In the genomic region with DNA sequence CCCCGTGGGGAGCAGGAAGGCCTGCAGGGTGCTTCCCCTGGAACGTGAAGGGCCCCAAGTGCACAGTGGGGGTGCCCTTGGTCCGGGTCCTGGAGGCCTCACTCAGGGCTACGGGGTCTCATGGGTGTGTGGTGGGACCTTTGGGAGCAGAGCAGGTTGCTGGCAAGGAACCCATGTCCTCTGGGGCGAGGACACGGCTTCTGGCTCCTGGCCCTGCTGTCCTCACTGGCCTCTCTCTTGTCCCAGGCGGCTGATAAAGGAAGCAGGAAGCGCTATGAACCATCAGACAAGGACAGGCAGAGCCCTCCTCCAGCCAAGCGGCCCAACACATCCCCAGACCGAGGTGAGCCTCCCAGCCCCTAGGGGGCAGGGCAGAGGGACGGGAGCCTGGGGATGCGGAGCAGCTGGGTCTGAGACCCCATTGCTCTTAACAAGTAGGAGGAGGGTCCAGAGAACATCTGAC, we compare ENCODE assay signal across 1 cellular context.
TF ChIP-seq lines count a peak whose summit lies in the region.

No MANE protein-coding gene starts in this region.

TF ChIP-seq in K562, 482 proteins besides CTCF, POLR2A, EP300 and RAD21 (continued from another document and continues in another):
- no peak for TF ChIP-seq EGR1 (conservative IDR thresholded peaks at IDR 0.05)
- TF ChIP-seq MIER1 (IDR thresholded peaks at IDR 0.05; ENCODE audit: low read depth) = no peak
- TF ChIP-seq RNF2 (IDR thresholded peaks at IDR 0.05) = no peak
- TF ChIP-seq ZKSCAN1 (IDR thresholded peaks at IDR 0.05; ENCODE audit: low read depth, low read length) = peak; percentile 43; the same call in 1 of the 2 replicates
- no peak; the same call in 1 of the 2 replicates for TF ChIP-seq EP400 (IDR thresholded peaks at IDR 0.05)
- no peak for TF ChIP-seq ARHGAP35 (IDR thresholded peaks at IDR 0.05; ENCODE audit: partially characterized antibody)
- no peak for TF ChIP-seq ZNF165 (CRISPR knock-in tag; IDR thresholded peaks at IDR 0.05; ENCODE audit: borderline replicate concordance)
- no peak for TF ChIP-seq RBM14 (IDR thresholded peaks at IDR 0.05; ENCODE audit: borderline replicate concordance, insufficient read depth, low read depth, low read length)
- TF ChIP-seq E2F1 (CRISPR knock-in tag; IDR thresholded peaks at IDR 0.05) = 0 out of 2 replicates have a peak, but pooled peaks have one; percentile 2
- no peak for TF ChIP-seq SIX5 (IDR thresholded peaks at IDR 0.05; ENCODE audit: borderline replicate concordance in 1 of 2, insufficient read depth in 1 of 2, low read depth in 1 of 2, low read length in 2 of 2)
- no peak for TF ChIP-seq ZNF431 (CRISPR knock-in tag; IDR thresholded peaks at IDR 0.05)
- TF ChIP-seq ZNF740 (CRISPR knock-in tag; IDR thresholded peaks at IDR 0.05) = peak; percentile 71
- no peak for TF ChIP-seq ZNF740 (tag; IDR thresholded peaks at IDR 0.05)
- TF ChIP-seq SAP30 (IDR thresholded peaks at IDR 0.05; ENCODE audit: borderline replicate concordance, insufficient read depth, low read depth, low read length, poor library complexity, severe bottlenecking) = no peak
- peak; percentile 85 for TF ChIP-seq XRCC5 (IDR thresholded peaks at IDR 0.05; ENCODE audit: low read depth, low read length)
- peak in 1 of 3 experiments; percentile 30 for TF ChIP-seq YY1 (IDR thresholded peaks at IDR 0.05; ENCODE audit: borderline replicate concordance in 1 of 3, control insufficient read depth in 1 of 3, extremely low read depth in 1 of 3, insufficient read depth in 3 of 3, insufficient read length in 1 of 3, insufficient replicate concordance in 2 of 3, low read depth in 1 of 3, low read length in 2 of 3)
- peak; percentile 24 for TF ChIP-seq RBM22 (IDR thresholded peaks at IDR 0.05; ENCODE audit: low read depth, low read length, poor library complexity, severe bottlenecking)
- TF ChIP-seq, protein P1, sequence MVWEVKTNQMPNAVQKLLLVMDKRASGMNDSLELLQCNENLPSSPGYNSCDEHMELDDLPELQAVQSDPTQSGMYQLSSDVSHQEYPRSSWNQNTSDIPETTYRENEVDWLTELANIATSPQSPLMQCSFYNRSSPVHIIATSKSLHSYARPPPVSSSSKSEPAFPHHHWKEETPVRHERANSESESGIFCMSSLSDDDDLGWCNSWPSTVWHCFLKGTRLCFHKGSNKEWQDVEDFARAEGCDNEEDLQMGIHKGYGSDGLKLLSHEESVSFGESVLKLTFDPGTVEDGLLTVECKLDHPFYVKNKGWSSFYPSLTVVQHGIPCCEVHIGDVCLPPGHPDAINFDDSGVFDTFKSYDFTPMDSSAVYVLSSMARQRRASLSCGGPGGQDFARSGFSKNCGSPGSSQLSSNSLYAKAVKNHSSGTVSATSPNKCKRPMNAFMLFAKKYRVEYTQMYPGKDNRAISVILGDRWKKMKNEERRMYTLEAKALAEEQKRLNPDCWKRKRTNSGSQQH (CRISPR knock-in tag; IDR thresholded peaks at IDR 0.05) = no peak
- 0 out of 2 replicates have a peak, but pooled peaks have one; percentile 45 for TF ChIP-seq ZNF511 (CRISPR knock-in tag; IDR thresholded peaks at IDR 0.05)
- TF ChIP-seq HOXB6 (CRISPR knock-in tag; IDR thresholded peaks at IDR 0.05; ENCODE audit: borderline replicate concordance) = no peak
- no peak for TF ChIP-seq ZNF699 (CRISPR knock-in tag; IDR thresholded peaks at IDR 0.05; ENCODE audit: insufficient replicate concordance)
- peak in 1 of 2 experiments; percentile 49; a peak in 1 of 4 replicates for TF ChIP-seq TBL1XR1 (IDR thresholded peaks at IDR 0.05; ENCODE audit: low read length in 2 of 2)
- no peak for TF ChIP-seq ZNF584 (CRISPR knock-in tag; IDR thresholded peaks at IDR 0.05; ENCODE audit: low read depth)
- TF ChIP-seq ILF3 (IDR thresholded peaks at IDR 0.05; ENCODE audit: borderline replicate concordance) = no peak
- TF ChIP-seq FOSL1 (tag; conservative IDR thresholded peaks at IDR 0.05) = no peak
- TF ChIP-seq PURB (CRISPR knock-in tag; IDR thresholded peaks at IDR 0.05; ENCODE audit: low read depth) = no peak
- TF ChIP-seq, protein P2, sequence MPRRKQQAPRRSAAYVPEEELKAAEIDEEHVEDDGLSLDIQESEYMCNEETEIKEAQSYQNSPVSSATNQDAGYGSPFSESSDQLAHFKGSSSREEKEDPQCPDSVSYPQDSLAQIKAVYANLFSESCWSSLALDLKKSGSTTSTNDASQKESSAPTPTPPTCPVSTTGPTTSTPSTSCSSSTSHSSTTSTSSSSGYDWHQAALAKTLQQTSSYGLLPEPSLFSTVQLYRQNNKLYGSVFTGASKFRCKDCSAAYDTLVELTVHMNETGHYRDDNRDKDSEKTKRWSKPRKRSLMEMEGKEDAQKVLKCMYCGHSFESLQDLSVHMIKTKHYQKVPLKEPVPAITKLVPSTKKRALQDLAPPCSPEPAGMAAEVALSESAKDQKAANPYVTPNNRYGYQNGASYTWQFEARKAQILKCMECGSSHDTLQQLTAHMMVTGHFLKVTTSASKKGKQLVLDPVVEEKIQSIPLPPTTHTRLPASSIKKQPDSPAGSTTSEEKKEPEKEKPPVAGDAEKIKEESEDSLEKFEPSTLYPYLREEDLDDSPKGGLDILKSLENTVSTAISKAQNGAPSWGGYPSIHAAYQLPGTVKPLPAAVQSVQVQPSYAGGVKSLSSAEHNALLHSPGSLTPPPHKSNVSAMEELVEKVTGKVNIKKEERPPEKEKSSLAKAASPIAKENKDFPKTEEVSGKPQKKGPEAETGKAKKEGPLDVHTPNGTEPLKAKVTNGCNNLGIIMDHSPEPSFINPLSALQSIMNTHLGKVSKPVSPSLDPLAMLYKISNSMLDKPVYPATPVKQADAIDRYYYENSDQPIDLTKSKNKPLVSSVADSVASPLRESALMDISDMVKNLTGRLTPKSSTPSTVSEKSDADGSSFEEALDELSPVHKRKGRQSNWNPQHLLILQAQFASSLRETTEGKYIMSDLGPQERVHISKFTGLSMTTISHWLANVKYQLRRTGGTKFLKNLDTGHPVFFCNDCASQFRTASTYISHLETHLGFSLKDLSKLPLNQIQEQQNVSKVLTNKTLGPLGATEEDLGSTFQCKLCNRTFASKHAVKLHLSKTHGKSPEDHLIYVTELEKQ (CRISPR knock-in tag; IDR thresholded peaks at IDR 0.05) = no peak
- TF ChIP-seq ARNT (IDR thresholded peaks at IDR 0.05) = 0 out of 4 replicates have a peak, but pooled peaks of 1 of the 2 experiments have one; percentile 25
- TF ChIP-seq ATF4 (CRISPR knock-in tag; IDR thresholded peaks at IDR 0.05) = no peak
- TF ChIP-seq RBM39 (optimal IDR thresholded peaks at IDR 0.05; ENCODE audit: low read depth, low read length) = no peak
- TF ChIP-seq PHF8 (IDR thresholded peaks at IDR 0.05; ENCODE audit: borderline replicate concordance, low read length) = peak; percentile 35; the same call in 1 of the 2 replicates
- TF ChIP-seq OTX1 (CRISPR knock-in tag; IDR thresholded peaks at IDR 0.05) = no peak
- TF ChIP-seq E2F4 (CRISPR knock-in tag; IDR thresholded peaks at IDR 0.05; ENCODE audit: low read depth) = no peak
- TF ChIP-seq, protein P3, sequence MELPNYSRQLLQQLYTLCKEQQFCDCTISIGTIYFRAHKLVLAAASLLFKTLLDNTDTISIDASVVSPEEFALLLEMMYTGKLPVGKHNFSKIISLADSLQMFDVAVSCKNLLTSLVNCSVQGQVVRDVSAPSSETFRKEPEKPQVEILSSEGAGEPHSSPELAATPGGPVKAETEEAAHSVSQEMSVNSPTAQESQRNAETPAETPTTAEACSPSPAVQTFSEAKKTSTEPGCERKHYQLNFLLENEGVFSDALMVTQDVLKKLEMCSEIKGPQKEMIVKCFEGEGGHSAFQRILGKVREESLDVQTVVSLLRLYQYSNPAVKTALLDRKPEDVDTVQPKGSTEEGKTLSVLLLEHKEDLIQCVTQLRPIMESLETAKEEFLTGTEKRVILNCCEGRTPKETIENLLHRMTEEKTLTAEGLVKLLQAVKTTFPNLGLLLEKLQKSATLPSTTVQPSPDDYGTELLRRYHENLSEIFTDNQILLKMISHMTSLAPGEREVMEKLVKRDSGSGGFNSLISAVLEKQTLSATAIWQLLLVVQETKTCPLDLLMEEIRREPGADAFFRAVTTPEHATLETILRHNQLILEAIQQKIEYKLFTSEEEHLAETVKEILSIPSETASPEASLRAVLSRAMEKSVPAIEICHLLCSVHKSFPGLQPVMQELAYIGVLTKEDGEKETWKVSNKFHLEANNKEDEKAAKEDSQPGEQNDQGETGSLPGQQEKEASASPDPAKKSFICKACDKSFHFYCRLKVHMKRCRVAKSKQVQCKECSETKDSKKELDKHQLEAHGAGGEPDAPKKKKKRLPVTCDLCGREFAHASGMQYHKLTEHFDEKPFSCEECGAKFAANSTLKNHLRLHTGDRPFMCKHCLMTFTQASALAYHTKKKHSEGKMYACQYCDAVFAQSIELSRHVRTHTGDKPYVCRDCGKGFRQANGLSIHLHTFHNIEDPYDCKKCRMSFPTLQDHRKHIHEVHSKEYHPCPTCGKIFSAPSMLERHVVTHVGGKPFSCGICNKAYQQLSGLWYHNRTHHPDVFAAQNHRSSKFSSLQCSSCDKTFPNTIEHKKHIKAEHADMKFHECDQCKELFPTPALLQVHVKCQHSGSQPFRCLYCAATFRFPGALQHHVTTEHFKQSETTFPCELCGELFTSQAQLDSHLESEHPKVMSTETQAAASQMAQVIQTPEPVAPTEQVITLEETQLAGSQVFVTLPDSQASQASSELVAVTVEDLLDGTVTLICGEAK (IDR thresholded peaks at IDR 0.05) = no peak; the same call in 1 of the 2 replicates
- TF ChIP-seq, protein P3 (CRISPR knock-in tag; IDR thresholded peaks at IDR 0.05) = no peak
